Comparison of ENCODE assay signal across 1 cellular context in the genomic region with DNA sequence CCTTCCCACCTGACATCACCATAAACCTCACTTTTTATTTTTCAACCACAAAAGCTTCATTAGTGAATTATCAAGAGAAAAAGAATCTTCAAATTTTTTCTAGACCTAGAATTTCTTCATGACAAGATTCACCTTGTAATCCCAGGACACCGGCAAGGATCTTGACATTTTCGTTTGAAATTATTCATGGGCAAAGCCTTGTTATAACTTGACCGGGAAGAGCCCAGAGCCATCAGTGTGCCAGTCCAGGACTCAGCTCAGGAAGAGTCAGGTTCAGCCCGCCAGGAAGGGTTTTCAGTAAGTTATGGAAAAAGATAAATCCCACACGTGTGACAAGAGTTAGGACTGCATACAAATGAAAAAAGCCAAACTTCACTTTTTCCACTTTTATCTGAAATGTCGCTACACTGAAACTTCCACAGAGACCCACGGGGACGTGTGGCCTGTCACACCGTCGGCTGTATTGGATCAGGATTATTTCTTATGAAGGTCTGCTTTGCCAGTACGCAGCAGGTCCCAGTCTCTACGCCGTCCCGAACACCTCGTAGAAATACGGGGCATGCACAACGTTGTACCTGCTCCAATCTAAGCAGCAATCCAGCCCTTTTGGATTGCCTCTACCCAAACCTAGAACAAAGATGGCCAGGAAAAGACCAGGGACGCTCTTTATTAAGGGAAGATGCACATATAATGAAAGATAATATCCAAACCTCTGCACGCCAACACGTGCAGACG.
TF ChIP-seq lines count a peak whose summit lies in the region.

No MANE protein-coding gene starts in this region.

TF ChIP-seq in WTC11, 78 proteins besides CTCF, POLR2A, EP300 and RAD21 (continued from another document):
- TF ChIP-seq, protein P1, sequence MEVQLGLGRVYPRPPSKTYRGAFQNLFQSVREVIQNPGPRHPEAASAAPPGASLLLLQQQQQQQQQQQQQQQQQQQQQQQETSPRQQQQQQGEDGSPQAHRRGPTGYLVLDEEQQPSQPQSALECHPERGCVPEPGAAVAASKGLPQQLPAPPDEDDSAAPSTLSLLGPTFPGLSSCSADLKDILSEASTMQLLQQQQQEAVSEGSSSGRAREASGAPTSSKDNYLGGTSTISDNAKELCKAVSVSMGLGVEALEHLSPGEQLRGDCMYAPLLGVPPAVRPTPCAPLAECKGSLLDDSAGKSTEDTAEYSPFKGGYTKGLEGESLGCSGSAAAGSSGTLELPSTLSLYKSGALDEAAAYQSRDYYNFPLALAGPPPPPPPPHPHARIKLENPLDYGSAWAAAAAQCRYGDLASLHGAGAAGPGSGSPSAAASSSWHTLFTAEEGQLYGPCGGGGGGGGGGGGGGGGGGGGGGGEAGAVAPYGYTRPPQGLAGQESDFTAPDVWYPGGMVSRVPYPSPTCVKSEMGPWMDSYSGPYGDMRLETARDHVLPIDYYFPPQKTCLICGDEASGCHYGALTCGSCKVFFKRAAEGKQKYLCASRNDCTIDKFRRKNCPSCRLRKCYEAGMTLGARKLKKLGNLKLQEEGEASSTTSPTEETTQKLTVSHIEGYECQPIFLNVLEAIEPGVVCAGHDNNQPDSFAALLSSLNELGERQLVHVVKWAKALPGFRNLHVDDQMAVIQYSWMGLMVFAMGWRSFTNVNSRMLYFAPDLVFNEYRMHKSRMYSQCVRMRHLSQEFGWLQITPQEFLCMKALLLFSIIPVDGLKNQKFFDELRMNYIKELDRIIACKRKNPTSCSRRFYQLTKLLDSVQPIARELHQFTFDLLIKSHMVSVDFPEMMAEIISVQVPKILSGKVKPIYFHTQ (CRISPR knock-in tag; IDR thresholded peaks at IDR 0.05): no peak
- TF ChIP-seq ZNF416 (CRISPR knock-in tag; IDR thresholded peaks at IDR 0.05) (no peak), JUN (CRISPR knock-in tag; IDR thresholded peaks at IDR 0.05) (no peak)
